Comparison of ENCODE assay signal across 1 cellular context in genomic region chr18:48923746-48924580, GRCh38.
TF ChIP-seq lines count a peak whose summit lies in the region.

No MANE protein-coding gene starts in this region.

TF ChIP-seq in SK-N-SH treated with all-trans-retinoic acid at 6 μM for 48 hours, 23 proteins besides CTCF, POLR2A, EP300 and RAD21 (continued from another document):
- TF ChIP-seq, protein P1, sequence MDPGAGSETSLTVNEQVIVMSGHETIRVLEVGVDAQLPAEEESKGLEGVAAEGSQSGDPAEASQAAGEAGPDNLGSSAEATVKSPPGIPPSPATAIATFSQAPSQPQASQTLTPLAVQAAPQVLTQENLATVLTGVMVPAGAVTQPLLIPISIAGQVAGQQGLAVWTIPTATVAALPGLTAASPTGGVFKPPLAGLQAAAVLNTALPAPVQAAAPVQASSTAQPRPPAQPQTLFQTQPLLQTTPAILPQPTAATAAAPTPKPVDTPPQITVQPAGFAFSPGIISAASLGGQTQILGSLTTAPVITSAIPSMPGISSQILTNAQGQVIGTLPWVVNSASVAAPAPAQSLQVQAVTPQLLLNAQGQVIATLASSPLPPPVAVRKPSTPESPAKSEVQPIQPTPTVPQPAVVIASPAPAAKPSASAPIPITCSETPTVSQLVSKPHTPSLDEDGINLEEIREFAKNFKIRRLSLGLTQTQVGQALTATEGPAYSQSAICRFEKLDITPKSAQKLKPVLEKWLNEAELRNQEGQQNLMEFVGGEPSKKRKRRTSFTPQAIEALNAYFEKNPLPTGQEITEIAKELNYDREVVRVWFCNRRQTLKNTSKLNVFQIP (CRISPR knock-in tag; IDR thresholded peaks at IDR 0.05; ENCODE audit: borderline replicate concordance, low read depth), result no peak
- TF ChIP-seq ZNF70 (CRISPR knock-in tag; IDR thresholded peaks at IDR 0.05), result no peak
